In genomic region chr7:24405002-24405401, GRCh38 we compare ENCODE assay signal across 9 cellular contexts.
"Had no signal": no experiment of that assay in that cellular context is flagged by ENCODE, and none has a peak within 500 bp of the region (broad histone marks: within the 10 kb centered on the region; RNA-seq: fewer than 3 reads in every experiment).

No MANE protein-coding gene starts in this region.

- DNase-seq: GOT3, H7, HFFc6, IMR-90, KG1 had no signal

- ATAC-seq: HCT116, K562 had no signal

- H3K27ac Mint-ChIP-seq: HFFc6 had no signal

- FAIRE-seq: HTR-8/SVneo, K562 had no signal

- H3K36me3 ChIP-seq: HAP-1 had no signal

- H3K9me3 ChIP-seq: HAP-1 had no signal

- H3K9me3 Mint-ChIP-seq: HFFc6 had no signal

- H3K4me3 Mint-ChIP-seq: HFFc6 had no signal

- H3K4me3 ChIP-seq: HAP-1, K562 had no signal
